In the genomic region with DNA sequence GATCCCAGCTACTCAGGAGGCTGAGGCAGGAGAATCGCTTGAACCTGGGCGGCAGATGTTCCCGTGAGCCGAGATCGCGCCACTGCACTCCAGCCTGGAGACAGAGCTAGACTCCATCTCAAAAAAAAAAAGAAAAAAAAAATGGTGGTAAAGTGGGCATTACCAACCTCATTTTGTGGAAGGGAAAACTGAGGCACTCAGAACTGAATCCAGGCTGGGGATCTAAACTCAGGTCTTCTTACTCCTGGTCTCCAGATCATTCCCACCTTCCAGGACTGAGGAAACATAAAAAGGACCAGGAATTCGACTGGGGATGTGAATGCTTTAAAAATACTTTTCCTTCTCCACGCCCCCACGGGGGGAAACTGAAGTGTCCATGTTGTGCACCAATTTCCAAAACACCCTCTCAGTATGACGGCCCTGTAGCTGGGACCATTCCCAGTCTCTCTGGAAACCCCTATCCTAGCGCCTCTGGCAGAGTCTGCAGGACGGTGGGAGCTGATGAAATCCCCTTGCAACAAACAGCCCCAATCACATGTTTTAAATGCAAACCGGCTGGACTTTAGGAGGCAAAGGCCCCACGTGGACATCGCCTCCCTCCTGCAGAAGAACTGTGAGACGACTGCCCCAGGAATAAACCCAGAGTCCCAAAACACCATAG, we compare ENCODE assay signal across 8 cellular contexts. TPM values are rescaled to one million over a fixed set of nuclear protein-coding genes. Genes with fewer than 3 reads are reported as not detected.
DNase-seq lines count a peak whose midpoint lies in the region; ATAC-seq and TF ChIP-seq lines count a peak whose summit lies in the region.

No MANE protein-coding gene starts in this region.

- no peaks in the 10 kb centered on the region for H3K27me3 Mint-ChIP-seq in CD8-positive, alpha-beta T cell (ENCODE audit: low read depth)
- H3K27me3 Mint-ChIP-seq in chondrocyte (ENCODE audit: low read depth): no peaks in the 10 kb centered on the region
- H3K27me3 Mint-ChIP-seq in nephron (ENCODE audit: low read depth): no peaks in the 10 kb centered on the region

- peak overlapping the region; percentile 89 for H3K14ac ChIP-seq in IMR-90 (replicated peaks; ENCODE audit: low read depth, low read length)

- H3K27ac Mint-ChIP-seq in CD8-positive, alpha-beta T cell: peak overlapping the region; percentile 97
- H3K27ac Mint-ChIP-seq in chondrocyte (ENCODE audit: unreplicated experiment) (peak overlapping the region; percentile 97), nephron (peak overlapping the region; percentile 23 to 89 (median 84))

- H3K56ac ChIP-seq in IMR-90 (ENCODE audit: extremely low read depth, insufficient read depth, low read length): peak overlapping the region; percentile 55; the same call in 1 of the 2 replicates

- intact Hi-C loops in CD8-positive, alpha-beta T cell (cut with DNase I, micrococcal nuclease): loop anchor here (1.0 to 5.0 kb wide), 5 partner anchors 23 to 536 kb away; a partner anchor contains a TSS
- intact Hi-C loops in IMR-90 (cut with micrococcal nuclease): loop anchor here (2.0 kb wide), 1 partner anchor 58 kb away; no protein-coding TSS in a partner anchor

- H3K4me1 ChIP-seq in CD8-positive, alpha-beta T cell (ENCODE audit: insufficient read depth, low read length): peaks cover 58% of the 10 kb centered on the region
- H3K4me1 ChIP-seq in IMR-90 (ENCODE audit: control insufficient read depth, insufficient read depth, low read length): peaks cover 8% of the 10 kb centered on the region; the same call in 1 of the 2 replicates

- peak overlapping the region; percentile 54; the same call in 1 of the 2 replicates for H4K5ac ChIP-seq in IMR-90 (ENCODE audit: low read depth, low read length)

- TF ChIP-seq POLR2A in IMR-90 (IDR thresholded peaks at IDR 0.05; ENCODE audit: low read depth, low read length): no peak; the same call in none of the 2 replicates

- H2AFZ ChIP-seq in IMR-90 (replicated peaks; ENCODE audit: low read length, poor library complexity): no peak overlapping the region

- no peaks in the 10 kb centered on the region for H3K27me3 ChIP-seq in CD8-positive, alpha-beta T cell (ENCODE audit: insufficient read depth, low read length)
- H3K27me3 ChIP-seq in IMR-90 (ENCODE audit: control insufficient read depth, insufficient read depth, low read length) (no peaks in the 10 kb centered on the region), MG63 (no peaks in the 10 kb centered on the region)

- peaks cover 3 to 9% of the 10 kb centered on the region in 2 experiments; a peak in 1 of 4 replicates for H3K79me1 ChIP-seq in IMR-90 (ENCODE audit: low read depth in 1 of 2, low read length in 2 of 2)

- CTCF ChIA-PET in CD8-positive, alpha-beta T cell (lab: Charles Lee): interaction anchor here (0.7 to 6.0 kb wide), 10 partner anchors 9 to 532 kb away, joined by 3 to 35 read pairs (median 4); a partner anchor contains a TSS
- CTCF ChIA-PET in IMR-90 (lab: Yijun Ruan, JAX): interaction anchor here (1.6 to 2.1 kb wide), 2 partner anchors 9 to 314 kb away, joined by 5 to 6 read pairs; no protein-coding TSS in a partner anchor

- H2BK15ac ChIP-seq in IMR-90 (ENCODE audit: low read depth, low read length): no peak overlapping the region; the same call in 2 of the 3 replicates

- H3K9me1 ChIP-seq in IMR-90 (ENCODE audit: insufficient read depth, low read length): no peaks in the 10 kb centered on the region

- H3K4me2 ChIP-seq in IMR-90 (ENCODE audit: low read depth, low read length): peak overlapping the region; percentile 28; the same call in 1 of the 2 replicates

- H3K23ac ChIP-seq in IMR-90 (ENCODE audit: low read depth, low read length): peak overlapping the region; percentile 76

- peak overlapping the region; percentile 98 for H3K4me3 ChIP-seq in CD8-positive, alpha-beta T cell (ENCODE audit: low read depth, low read length)
- H3K4me3 ChIP-seq in IMR-90 (ENCODE audit: insufficient read depth, low read depth, low read length) (no peak overlapping the region), MG63 (no peak overlapping the region)

- H3K4ac ChIP-seq in IMR-90 (ENCODE audit: low read depth, low read length): peak overlapping the region; percentile 80

- in situ Hi-C loops in IMR-90 (cut with MboI; ENCODE audit: low sequenced_read_pairs): no loop called here

- no peak overlapping the region; the same call in 1 of the 2 replicates for H3K18ac ChIP-seq in IMR-90 (ENCODE audit: low read depth, low read length)

- POLR2A ChIA-PET in CD8-positive, alpha-beta T cell (lab: Charles Lee): interaction anchor here (1.0 to 4.7 kb wide), 8 partner anchors 10 to 29 kb away, joined by 3 to 65 read pairs (median 4); a partner anchor contains a TSS
- POLR2A ChIA-PET in IMR-90 (lab: Charles Lee; ENCODE audit: unreplicated experiment): interaction anchor here (0.6 to 1.0 kb wide), 2 partner anchors 10 to 317 kb away, joined by 3 to 8 read pairs; no protein-coding TSS in a partner anchor

- H2AK9ac ChIP-seq in IMR-90 (replicated peaks; ENCODE audit: low read depth, low read length, poor library complexity): peak overlapping the region; percentile 39

- H3K27ac ChIP-seq in CD8-positive, alpha-beta T cell (ENCODE audit: low read depth, low read length): no peak overlapping the region
- H3K27ac ChIP-seq in IMR-90 (ENCODE audit: insufficient read depth, low read length): peak overlapping the region; percentile 55; the same call in 1 of the 2 replicates

- peaks cover 20% of the 10 kb centered on the region for H3K36me3 Mint-ChIP-seq in CD8-positive, alpha-beta T cell
- H3K36me3 Mint-ChIP-seq in chondrocyte (ENCODE audit: low read depth) (peaks cover 1% of the 10 kb centered on the region), nephron (ENCODE audit: low read depth) (no peaks in the 10 kb centered on the region)

- peak overlapping the region; percentile 96 for H2BK120ac ChIP-seq in IMR-90 (ENCODE audit: low read depth, low read length)

- no peaks in the 10 kb centered on the region for H3K9me3 Mint-ChIP-seq in CD8-positive, alpha-beta T cell
- H3K9me3 Mint-ChIP-seq in chondrocyte (ENCODE audit: low read depth): no peaks in the 10 kb centered on the region
- no peaks in the 10 kb centered on the region for H3K9me3 Mint-ChIP-seq in nephron

- TF ChIP-seq RAD21 in IMR-90 (IDR thresholded peaks at IDR 0.05; ENCODE audit: low read length): no peak

- H3K4me3 Mint-ChIP-seq in CD8-positive, alpha-beta T cell: peak overlapping the region; percentile 98
- H3K4me3 Mint-ChIP-seq in chondrocyte (ENCODE audit: unreplicated experiment): peak overlapping the region; percentile 95
- peak overlapping the region; percentile 89 to 94 (median 89) for H3K4me3 Mint-ChIP-seq in nephron

- BruUV-seq in IMR-90 (replicated peaks; lab: Mats Ljungman, UMichigan): no TSS peak

- H3K9ac ChIP-seq in IMR-90 (ENCODE audit: low read depth, low read length): peak overlapping the region; percentile 57

- no peaks in the 10 kb centered on the region for H4K20me1 ChIP-seq in IMR-90 (ENCODE audit: insufficient read depth, low read length)

- peak overlapping the region; percentile 50 to 92; a peak in 3 of 4 replicates for H4K8ac ChIP-seq in IMR-90 (ENCODE audit: low read depth in 2 of 2, low read length in 2 of 2)

- no peak for TF ChIP-seq CTCF in CD8-positive, alpha-beta T cell (IDR thresholded peaks at IDR 0.05)
- TF ChIP-seq CTCF in IMR-90 (conservative IDR thresholded peaks at IDR 0.05; ENCODE audit: low read depth, low read length): no peak
- no peak for TF ChIP-seq CTCF in chondrocyte (IDR thresholded peaks at IDR 0.05)
- no peak for TF ChIP-seq CTCF in nephron (IDR thresholded peaks at IDR 0.05; ENCODE audit: unreplicated experiment in 3 of 3)

- H2BK5ac ChIP-seq in IMR-90 (ENCODE audit: low read depth, low read length, poor library complexity, severe bottlenecking): no peak overlapping the region

- H3K9me3 ChIP-seq in CD8-positive, alpha-beta T cell (ENCODE audit: low read length): no peaks in the 10 kb centered on the region
- H3K9me3 ChIP-seq in IMR-90 (ENCODE audit: control insufficient read depth, insufficient read depth, low read length): no peaks in the 10 kb centered on the region
- H3K9me3 ChIP-seq in MG63: no peaks in the 10 kb centered on the region

- dilution Hi-C loops in IMR-90 (cut with HindIII; ENCODE audit: low sequenced_read_pairs, unreplicated experiment): no loop called here

- peak overlapping the region; percentile 90; the same call in 1 of the 2 replicates for H2BK20ac ChIP-seq in IMR-90 (ENCODE audit: low read depth, low read length)

- DNase-seq in CD8-positive, alpha-beta T cell: no peak
- peak; percentile 86 for DNase-seq in IMR-90
- no peak for DNase-seq in chondrocyte (ENCODE audit: low spot score)
- no peak for DNase-seq in DMS79 treated with DMSO at 0.1 percent for 48 hours (lab: John Stamatoyannopoulos, UW)
- no peak for DNase-seq in MG63
- DNase-seq in stimulated activated naive CD4-positive, alpha-beta T cell (lab: John Stamatoyannopoulos, UW): no peak
- no peak for DNase-seq in CD1c-positive myeloid dendritic cell (ENCODE audit: extremely low spot score)

- peak overlapping the region; percentile 47; the same call in 1 of the 2 replicates for H2AK5ac ChIP-seq in IMR-90 (ENCODE audit: low read depth, low read length)

- H4K91ac ChIP-seq in IMR-90 (ENCODE audit: insufficient read depth, low read depth, low read length): peak overlapping the region; percentile 93

- WGBS in IMR-90 (ENCODE audit: extremely low coverage in 2 of 2, insufficient read length in 1 of 2), 2 experiments: no CpG with 5 or more reads among the region's 16 CpGs

- peaks cover 63% of the 10 kb centered on the region for H3K4me1 Mint-ChIP-seq in CD8-positive, alpha-beta T cell (ENCODE audit: low read depth)
- H3K4me1 Mint-ChIP-seq in chondrocyte (ENCODE audit: low read depth): peaks cover 44% of the 10 kb centered on the region
- H3K4me1 Mint-ChIP-seq in nephron: peaks cover 43% of the 10 kb centered on the region

- no peaks in the 10 kb centered on the region for H3K36me3 ChIP-seq in CD8-positive, alpha-beta T cell (ENCODE audit: insufficient read depth, low read length)
- no peaks in the 10 kb centered on the region for H3K36me3 ChIP-seq in IMR-90 (ENCODE audit: control insufficient read depth, insufficient read depth, low read length)
- no peaks in the 10 kb centered on the region for H3K36me3 ChIP-seq in MG63

- no peak for ATAC-seq in CD8-positive, alpha-beta T cell
- ATAC-seq in IMR-90 (ENCODE audit: low read depth): no peak

TF ChIP-seq in IMR-90, 13 proteins besides CTCF, POLR2A, EP300 and RAD21 (continues in another document):
- TF ChIP-seq MAFK (IDR thresholded peaks at IDR 0.05; ENCODE audit: low read depth, low read length): no peak

RNA-seq across cellular contexts. Expression of a gene that starts 8.9 kb away (rescaled TPM):
- total RNA-seq in CD8-positive, alpha-beta T cell: 100 to 1,000 TPM; 249 to 269 TPM
- total RNA-seq in IMR-90 (2012; rRNA removed) (2.7 and 2.8 TPM in 2 replicates), chondrocyte (19.1 to 43.1 TPM (median 43.0 TPM) in 3 replicates)
- polyA plus RNA-seq in IMR-90 (2012; rRNA removed): 7.2 and 7.3 TPM in 2 replicates
- polyA plus RNA-seq in IMR-90 (2012; cell fraction: cytosol; rRNA removed): 1.3 and 5.9 TPM in 2 replicates
- 23.5 and 29.0 TPM in 2 replicates for polyA plus RNA-seq in IMR-90 (2012; cell fraction: nucleus; rRNA removed; ENCODE audit: low replicate concordance)
- total RNA-seq in MG63 (2014; rRNA removed; shearing (Covaris generic); ENCODE audit: low replicate concordance): 0.17 and 1.4 TPM in 2 replicates
